ENCODE assay signal across 14 cellular contexts in the genomic region with DNA sequence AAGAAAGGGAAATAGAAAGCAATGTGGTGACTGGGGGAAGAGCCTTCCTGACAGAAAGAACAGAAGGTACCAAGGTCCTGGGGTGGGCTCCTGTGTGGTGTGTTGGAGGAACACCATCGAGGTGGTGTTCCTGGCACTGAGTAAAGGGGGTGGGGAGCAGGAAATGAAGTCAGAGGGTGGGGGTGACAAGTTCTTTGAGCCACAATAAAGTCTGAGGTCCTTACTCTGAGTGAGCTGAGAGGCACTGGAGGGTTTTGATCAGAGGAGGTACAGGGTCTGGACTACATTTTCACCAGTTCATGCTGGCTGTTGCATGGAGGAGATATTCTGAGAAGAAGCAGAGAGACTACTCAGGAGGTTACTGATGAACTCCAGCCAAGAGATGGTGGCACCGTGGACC.
DNase-seq lines count a peak whose midpoint lies in the region; ATAC-seq and TF ChIP-seq lines count a peak whose summit lies in the region.
"Had no signal": no experiment of that assay in that cellular context is flagged by ENCODE, and none has a peak within 500 bp of the region (broad histone marks: within the 10 kb centered on the region; RNA-seq: fewer than 3 reads in every experiment).

No MANE protein-coding gene starts in this region.

- intact Hi-C loops in upper lobe of right lung (cut with DNase I): no loop called here

- no peak overlapping the region for H3K27ac ChIP-seq in upper lobe of right lung
- H3K27ac ChIP-seq: foreskin keratinocyte had no signal

- peaks cover 34% of the 10 kb centered on the region for H3K4me1 ChIP-seq in upper lobe of right lung

- H3K4me3 ChIP-seq in upper lobe of right lung: no peak overlapping the region
- H3K4me3 ChIP-seq: lung had no signal

- no peaks in the 10 kb centered on the region for H3K36me3 ChIP-seq in upper lobe of right lung

- TF ChIP-seq CTCF in upper lobe of right lung (IDR thresholded peaks at IDR 0.05): no peak

- ATAC-seq in upper lobe of right lung (peak; percentile 31), GM18505 (IDR thresholded peaks at IDR 0.05; ENCODE audit: unreplicated experiment) (no peak)
- ATAC-seq: foreskin keratinocyte, HCT116 had no signal

- no peaks in the 10 kb centered on the region for H3K9me3 ChIP-seq in upper lobe of right lung

- H3K27me3 ChIP-seq in upper lobe of right lung: no peaks in the 10 kb centered on the region
- H3K27me3 ChIP-seq: foreskin keratinocyte had no signal

- peak; percentile 25 for DNase-seq in stimulated activated CD4-positive, alpha-beta T cell treated with anti-CD3 and anti-CD28 coated beads, Interleukin-12 subunit alpha, Interleukin-12 subunit beta, amount 100 ng/mL, for 4 hours
- DNase-seq in stimulated activated CD4-positive, alpha-beta T cell treated with anti-CD3 and anti-CD28 coated beads, Interleukin-2, amount 100 ng/mL, for 48 hours: no peak
- DNase-seq in activated T-cell treated with anti-CD3 and anti-CD28 coated beads for 4 hours (peak; percentile 19), islet precursor cell (peak; percentile 18), upper lobe of right lung (no peak), ecto neural progenitor cell (ENCODE audit: low spot score) (no peak), SW480 (ENCODE audit: low spot score) (no peak)
- DNase-seq: foreskin keratinocyte, Kasumi-1, NCI-H2029, NCI-H69 had no signal

- no peak for TF ChIP-seq POLR2A in GM18505 (IDR thresholded peaks at IDR 0.05; ENCODE audit: borderline replicate concordance, extremely low read depth, insufficient read depth, insufficient read length)

Comparison
In these comparisons a context has a peak if more than half of its experiments do, and no peak if none do; other contexts are left out.
1. DNase-seq: peak in stimulated activated CD4-positive, alpha-beta T cell treated with anti-CD3 and anti-CD28 coated beads, Interleukin-12 subunit alpha, Interleukin-12 subunit beta, amount 100 ng/mL, for 4 hours (single experiment), activated T-cell treated with anti-CD3 and anti-CD28 coated beads for 4 hours (single experiment) and islet precursor cell (single experiment); none in stimulated activated CD4-positive, alpha-beta T cell treated with anti-CD3 and anti-CD28 coated beads, Interleukin-2, amount 100 ng/mL, for 48 hours (0 of 2), upper lobe of right lung (single experiment), ecto neural progenitor cell (single experiment) and SW480 (single experiment).